ENCODE assay signal across 1 cellular context in genomic region chr14:89603938-89604480, GRCh38.
TF ChIP-seq lines count a peak whose summit lies in the region.

No MANE protein-coding gene starts in this region.

TF ChIP-seq in H1, 55 proteins besides CTCF, POLR2A, EP300 and RAD21 (continued from another document):
- TF ChIP-seq BCL11A (IDR thresholded peaks at IDR 0.05; ENCODE audit: low read depth in 2 of 2, low read length in 2 of 2) = no peak
